ENCODE assay signal across 9 cellular contexts in genomic region chr3:39103324-39103693, GRCh38. TPM values are rescaled to one million over a fixed set of nuclear protein-coding genes. Genes with fewer than 3 reads are reported as not detected.
DNase-seq lines count a peak whose midpoint lies in the region; ATAC-seq and TF ChIP-seq lines count a peak whose summit lies in the region.
"Had no signal": no experiment of that assay in that cellular context is flagged by ENCODE, and none has a peak within 500 bp of the region (broad histone marks: within the 10 kb centered on the region; RNA-seq: fewer than 3 reads in every experiment).

No MANE protein-coding gene starts in this region.

- H3K4me1 ChIP-seq in mesendoderm (ENCODE audit: control insufficient read depth, low read depth, low read length) (no peaks in the 10 kb centered on the region), upper lobe of right lung (peaks cover 23% of the 10 kb centered on the region)

- ATAC-seq in HG03175 (IDR thresholded peaks at IDR 0.05; ENCODE audit: unreplicated experiment) (no peak), upper lobe of right lung (no peak)
- ATAC-seq: left colon had no signal

- H3K4me2 ChIP-seq in mesendoderm (ENCODE audit: low read length): no peak overlapping the region

- H3K27ac ChIP-seq in mesendoderm (ENCODE audit: low read depth, low read length) (no peak overlapping the region), upper lobe of right lung (no peak overlapping the region)

- H3K56ac ChIP-seq in mesendoderm (ENCODE audit: low read length): peak overlapping the region; percentile 3

- H4K5ac ChIP-seq in mesendoderm (ENCODE audit: low read length): no peak overlapping the region

- H3K4ac ChIP-seq in mesendoderm (ENCODE audit: low read depth, low read length): no peak overlapping the region

- peaks cover 2% of the 10 kb centered on the region for H3K79me2 ChIP-seq in mesendoderm (ENCODE audit: control insufficient read depth, insufficient read depth, low read length)

- H3K9ac ChIP-seq in mesendoderm (ENCODE audit: low read length): no peak overlapping the region

- no peak overlapping the region for H3K4me3 ChIP-seq in GM12865 (ENCODE audit: low read depth, low read length)
- H3K4me3 ChIP-seq in mesendoderm (ENCODE audit: low read length): no peak overlapping the region
- H3K4me3 ChIP-seq in upper lobe of right lung: no peak overlapping the region

- no peak overlapping the region for H2AK5ac ChIP-seq in mesendoderm (ENCODE audit: low read length)

- no peaks in the 10 kb centered on the region for H3K27me3 ChIP-seq in mesendoderm (ENCODE audit: insufficient read depth, low read length, poor library complexity)
- H3K27me3 ChIP-seq in upper lobe of right lung: no peaks in the 10 kb centered on the region

- intact Hi-C loops in upper lobe of right lung (cut with DNase I): no loop called here

- DNase-seq in GM12865 (ENCODE audit: low read depth) (no peak), RKO (ENCODE audit: low spot score) (peak; percentile 23), mesendoderm (peak; percentile 46), upper lobe of right lung (no peak), GM19238 (ENCODE audit: insufficient read length, low spot score) (no peak)
- DNase-seq: GDM1, left colon, NCI-H2107 had no signal

- no peak overlapping the region for H3K18ac ChIP-seq in mesendoderm (ENCODE audit: low read length)

- peaks cover 9% of the 10 kb centered on the region for H3K79me1 ChIP-seq in mesendoderm (ENCODE audit: low read length)

- no peak overlapping the region for H3K23ac ChIP-seq in mesendoderm (ENCODE audit: low read length)

- H2BK120ac ChIP-seq in mesendoderm (ENCODE audit: low read depth, low read length): no peak overlapping the region

- WGBS in mesendoderm (ENCODE audit: extremely low coverage, insufficient coverage, low lambda C conversion rate): no CpG with 5 or more reads among the region's 4 CpGs

- no peak overlapping the region for H2BK5ac ChIP-seq in mesendoderm (ENCODE audit: low read length)

- H2BK15ac ChIP-seq in mesendoderm (replicated peaks; ENCODE audit: low read depth): no peak overlapping the region

- TF ChIP-seq CTCF in GM12865 (IDR thresholded peaks at IDR 0.05; ENCODE audit: insufficient read depth, low read depth, low read length, missing control alignments) (peak; percentile 10), upper lobe of right lung (IDR thresholded peaks at IDR 0.05) (no peak)

- no peaks in the 10 kb centered on the region for H3K9me3 ChIP-seq in upper lobe of right lung

- no peak overlapping the region for H4K8ac ChIP-seq in mesendoderm (ENCODE audit: low read depth, low read length)

- H3K36me3 ChIP-seq in mesendoderm (ENCODE audit: control insufficient read depth, insufficient read depth, low read length) (peaks cover 3% of the 10 kb centered on the region), upper lobe of right lung (peaks cover 26% of the 10 kb centered on the region)

RNA-seq across cellular contexts. Expression of gene GORASP1, which starts 4.1 kb away (rescaled TPM):
- polyA plus RNA-seq in mesendoderm (2013, experiment 1 of 2): 12.0 TPM
- polyA plus RNA-seq in mesendoderm (2013, experiment 2 of 2): 12.0 TPM
- 86.9 TPM for total RNA-seq in upper lobe of right lung

RNA-seq across cellular contexts. Expression of gene TTC21A, which starts 4.2 kb away (rescaled TPM):
- 0.44 TPM for polyA plus RNA-seq in mesendoderm (2013, experiment 1 of 2)
- polyA plus RNA-seq in mesendoderm (2013, experiment 2 of 2): 0.39 TPM
- 11.6 TPM for total RNA-seq in upper lobe of right lung

RNA-seq across cellular contexts. Expression of gene CSRNP1, which starts 50.1 kb away (rescaled TPM):
- polyA plus RNA-seq in mesendoderm (2013, experiment 1 of 2): 13.7 TPM
- 13.9 TPM for polyA plus RNA-seq in mesendoderm (2013, experiment 2 of 2)
- total RNA-seq in upper lobe of right lung: 89.3 TPM

RNA-seq across cellular contexts. Expression of gene WDR48, which starts 51.5 kb away (rescaled TPM):
- 30.5 TPM for polyA plus RNA-seq in mesendoderm (2013, experiment 1 of 2)
- polyA plus RNA-seq in mesendoderm (2013, experiment 2 of 2): 30.2 TPM
- total RNA-seq in upper lobe of right lung: 36.7 TPM

RNA-seq across cellular contexts. Expression of gene SCN11A, which starts 51.6 kb away (rescaled TPM):
- 0.07 TPM for polyA plus RNA-seq in mesendoderm (2013, experiment 1 of 2)
- polyA plus RNA-seq in mesendoderm (2013, experiment 2 of 2): 0.07 TPM
- 0.14 TPM for total RNA-seq in upper lobe of right lung

Comparison
In these comparisons a context has a peak if more than half of its experiments do, and no peak if none do; other contexts are left out.
1. DNase-seq: peak in RKO (single experiment) and mesendoderm (single experiment); none in GM12865 (single experiment), upper lobe of right lung (single experiment) and GM19238 (single experiment).